ENCODE assay signal across 2 cellular contexts in genomic region chr18:2994603-2995432, GRCh38.
A peak's percentile ranks its signal among the peaks of the same experiment; 100 is the strongest.
TF ChIP-seq lines count a peak whose summit lies in the region.

No MANE protein-coding gene starts in this region.

TF ChIP-seq in GM12878, 131 proteins besides CTCF, POLR2A, EP300 and RAD21 (continued from another document):
- TF ChIP-seq CBFB (IDR thresholded peaks at IDR 0.05; ENCODE audit: low read depth) = peak; percentile 42; the same call in 1 of the 2 replicates
- TF ChIP-seq FOXM1 (IDR thresholded peaks at IDR 0.05; ENCODE audit: low read depth, low read length) = peak; percentile 56
- peak; percentile 45; the same call in 1 of the 3 replicates for TF ChIP-seq POU2F2 (IDR thresholded peaks at IDR 0.05; ENCODE audit: borderline replicate concordance, low read depth, low read length)
- no peak for TF ChIP-seq IKZF1 (conservative IDR thresholded peaks at IDR 0.05)
- TF ChIP-seq TCF7 (IDR thresholded peaks at IDR 0.05; ENCODE audit: borderline replicate concordance) = no peak
- TF ChIP-seq BHLHE40 (IDR thresholded peaks at IDR 0.05; ENCODE audit: borderline replicate concordance in 1 of 2, low read depth in 2 of 2, low read length in 1 of 2) = peak in 1 of 2 experiments; percentile 14; a peak in 1 of 4 replicates
- TF ChIP-seq MTA2 (IDR thresholded peaks at IDR 0.05; ENCODE audit: low read depth) = 0 out of 2 replicates have a peak, but pooled peaks have one; percentile 12
- no peak for TF ChIP-seq BCL11A (IDR thresholded peaks at IDR 0.05; ENCODE audit: low read depth, low read length)
- TF ChIP-seq ZNF207 (IDR thresholded peaks at IDR 0.05; ENCODE audit: borderline replicate concordance) = no peak
- TF ChIP-seq EGR1 (IDR thresholded peaks at IDR 0.05; ENCODE audit: borderline replicate concordance in 1 of 2, low read depth in 2 of 2, low read length in 2 of 2) = peak in 1 of 2 experiments; percentile 47; a peak in 1 of 3 replicates
- no peak for TF ChIP-seq MYB (IDR thresholded peaks at IDR 0.05; ENCODE audit: borderline replicate concordance, low read depth, low read length)
- 0 out of 2 replicates have a peak, but pooled peaks have one; percentile 42 for TF ChIP-seq MEF2A (IDR thresholded peaks at IDR 0.05; ENCODE audit: insufficient read depth, low read depth, low read length)
- TF ChIP-seq, protein P1, sequence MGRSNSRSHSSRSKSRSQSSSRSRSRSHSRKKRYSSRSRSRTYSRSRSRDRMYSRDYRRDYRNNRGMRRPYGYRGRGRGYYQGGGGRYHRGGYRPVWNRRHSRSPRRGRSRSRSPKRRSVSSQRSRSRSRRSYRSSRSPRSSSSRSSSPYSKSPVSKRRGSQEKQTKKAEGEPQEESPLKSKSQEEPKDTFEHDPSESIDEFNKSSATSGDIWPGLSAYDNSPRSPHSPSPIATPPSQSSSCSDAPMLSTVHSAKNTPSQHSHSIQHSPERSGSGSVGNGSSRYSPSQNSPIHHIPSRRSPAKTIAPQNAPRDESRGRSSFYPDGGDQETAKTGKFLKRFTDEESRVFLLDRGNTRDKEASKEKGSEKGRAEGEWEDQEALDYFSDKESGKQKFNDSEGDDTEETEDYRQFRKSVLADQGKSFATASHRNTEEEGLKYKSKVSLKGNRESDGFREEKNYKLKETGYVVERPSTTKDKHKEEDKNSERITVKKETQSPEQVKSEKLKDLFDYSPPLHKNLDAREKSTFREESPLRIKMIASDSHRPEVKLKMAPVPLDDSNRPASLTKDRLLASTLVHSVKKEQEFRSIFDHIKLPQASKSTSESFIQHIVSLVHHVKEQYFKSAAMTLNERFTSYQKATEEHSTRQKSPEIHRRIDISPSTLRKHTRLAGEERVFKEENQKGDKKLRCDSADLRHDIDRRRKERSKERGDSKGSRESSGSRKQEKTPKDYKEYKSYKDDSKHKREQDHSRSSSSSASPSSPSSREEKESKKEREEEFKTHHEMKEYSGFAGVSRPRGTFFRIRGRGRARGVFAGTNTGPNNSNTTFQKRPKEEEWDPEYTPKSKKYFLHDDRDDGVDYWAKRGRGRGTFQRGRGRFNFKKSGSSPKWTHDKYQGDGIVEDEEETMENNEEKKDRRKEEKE (IDR thresholded peaks at IDR 0.05) = no peak
- TF ChIP-seq RUNX3 (IDR thresholded peaks at IDR 0.05; ENCODE audit: low read length) = peak; percentile 55; the same call in 1 of the 2 replicates
- TF ChIP-seq CUX1 (IDR thresholded peaks at IDR 0.05; ENCODE audit: insufficient replicate concordance, low read depth, low read length) = peak; percentile 30
- peak; percentile 72; the same call in 1 of the 2 replicates for TF ChIP-seq SMC3 (IDR thresholded peaks at IDR 0.05; ENCODE audit: borderline replicate concordance, low read length)

TF ChIP-seq in HEK293T, 16 proteins besides CTCF, POLR2A, EP300 and RAD21 (continued from another document):
- TF ChIP-seq PKNOX1 (IDR thresholded peaks at IDR 0.05) (no peak), FOXK2 (IDR thresholded peaks at IDR 0.05) (no peak), FOXA1 (IDR thresholded peaks at IDR 0.05) (no peak)
TF ChIP-seq in HEK293T: peak in this region for 0.
